11 cellular contexts compared by ENCODE assay signal in genomic region chr11:105937331-105937730, GRCh38.
A peak's percentile ranks its signal among the peaks of the same experiment; 100 is the strongest.
DNase-seq lines count a peak whose midpoint lies in the region; ATAC-seq and TF ChIP-seq lines count a peak whose summit lies in the region.
"Had no signal": no experiment of that assay in that cellular context is flagged by ENCODE, and none has a peak within 500 bp of the region (broad histone marks: within the 10 kb centered on the region; RNA-seq: fewer than 3 reads in every experiment).

No MANE protein-coding gene starts in this region.

- no peaks in the 10 kb centered on the region for H3K27me3 Mint-ChIP-seq in activated CD4-positive, alpha-beta memory T cell treated with anti-CD3 and anti-CD28 coated beads, Interleukin-2, amount 10 ng/mL, durations not matched to agents 7 days and 5 days

- H3K4me1 Mint-ChIP-seq in activated CD4-positive, alpha-beta memory T cell treated with anti-CD3 and anti-CD28 coated beads, Interleukin-2, amount 10 ng/mL, durations not matched to agents 7 days and 5 days: no peaks in the 10 kb centered on the region

- H3K9me3 Mint-ChIP-seq in activated CD4-positive, alpha-beta memory T cell treated with anti-CD3 and anti-CD28 coated beads, Interleukin-2, amount 10 ng/mL, durations not matched to agents 7 days and 5 days: no peaks in the 10 kb centered on the region

- no peaks in the 10 kb centered on the region for H3K36me3 Mint-ChIP-seq in activated CD4-positive, alpha-beta memory T cell treated with anti-CD3 and anti-CD28 coated beads, Interleukin-2, amount 10 ng/mL, durations not matched to agents 7 days and 5 days (ENCODE audit: low read depth)

- H3K27ac ChIP-seq in SK-N-MC: peak overlapping the region; percentile 4; the same call in 1 of the 2 replicates
- H3K27ac ChIP-seq: heart right ventricle had no signal

- H3K4me3 Mint-ChIP-seq in activated CD4-positive, alpha-beta memory T cell treated with anti-CD3 and anti-CD28 coated beads, Interleukin-2, amount 10 ng/mL, durations not matched to agents 7 days and 5 days: no peak overlapping the region

- POLR2A ChIA-PET in activated CD4-positive, alpha-beta memory T cell treated with anti-CD3 and anti-CD28 coated beads, Interleukin-2, amount 10 ng/mL, durations not matched to agents 7 days and 5 days (lab: Charles Lee): no interaction called here

- ATAC-seq in GM18519 (IDR thresholded peaks at IDR 0.05; ENCODE audit: low FRiP score, unreplicated experiment) (peak; percentile 45), HG02938 (IDR thresholded peaks at IDR 0.05; ENCODE audit: unreplicated experiment) (peak; percentile 90)
- ATAC-seq: heart right ventricle had no signal

- H3K36me3 ChIP-seq in SK-N-MC (ENCODE audit: insufficient read depth, low read length) (no peaks in the 10 kb centered on the region), kidney epithelial cell (ENCODE audit: control insufficient read depth, insufficient read depth, low read length) (no peaks in the 10 kb centered on the region)
- H3K36me3 ChIP-seq: heart right ventricle had no signal

- H3K27me3 ChIP-seq in kidney epithelial cell (ENCODE audit: control insufficient read depth, insufficient read depth, low read length): no peaks in the 10 kb centered on the region
- H3K27me3 ChIP-seq: heart right ventricle had no signal

- no peak for TF ChIP-seq CTCF in kidney epithelial cell (IDR thresholded peaks at IDR 0.05; ENCODE audit: insufficient read depth, low read length, poor library complexity, severe bottlenecking)

- no peak overlapping the region for H3K27ac Mint-ChIP-seq in activated CD4-positive, alpha-beta memory T cell treated with anti-CD3 and anti-CD28 coated beads, Interleukin-2, amount 10 ng/mL, durations not matched to agents 7 days and 5 days

- H3K9ac ChIP-seq in SK-N-MC (ENCODE audit: insufficient read length): no peak overlapping the region

- H3K4me3 ChIP-seq in SK-N-MC: no peak overlapping the region
- no peak overlapping the region for H3K4me3 ChIP-seq in kidney epithelial cell (ENCODE audit: low read depth, low read length)
- H3K4me3 ChIP-seq: heart right ventricle had no signal

- CTCF ChIA-PET in activated CD4-positive, alpha-beta memory T cell treated with anti-CD3 and anti-CD28 coated beads, Interleukin-2, amount 10 ng/mL, durations not matched to agents 7 days and 5 days (lab: Charles Lee): no interaction called here

- H3K9me3 ChIP-seq in SK-N-MC (ENCODE audit: low read depth, low read length): no peaks in the 10 kb centered on the region
- H3K9me3 ChIP-seq: heart right ventricle had no signal

- DNase-seq in SK-N-MC (ENCODE audit: low read depth, low spot score) (no peak), kidney epithelial cell (ENCODE audit: low read depth) (peak; percentile 50)
- DNase-seq in stimulated activated CD4-positive, alpha-beta T cell treated with anti-CD3 and anti-CD28 coated beads, Interleukin-12 subunit alpha, Interleukin-12 subunit beta, amount 100 ng/mL, for 4 hours: no peak
- no peak for DNase-seq in central memory CD4-positive, alpha-beta T cell
- DNase-seq in effector CD4-positive, alpha-beta T cell: no peak
- no peak for DNase-seq in activated CD4-positive, alpha-beta memory T cell treated with anti-CD3 and anti-CD28 coated beads, Interleukin-2, amount 10 ng/mL, durations not matched to agents 7 days and 5 days
- DNase-seq: heart right ventricle; NCI-H187; stimulated activated CD8-positive, alpha-beta memory T cell treated with anti-CD3 and anti-CD28 coated beads, Interleukin-4, amount 100 ng/mL, for 48 hours had no signal
